9 cellular contexts compared by ENCODE assay signal in genomic region chr11:2298795-2299747, GRCh38. TPM values are rescaled to one million over a fixed set of nuclear protein-coding genes. Genes with fewer than 3 reads are reported as not detected.
DNase-seq lines count a peak whose midpoint lies in the region; TF ChIP-seq lines count a peak whose summit lies in the region.
"Had no signal": no experiment of that assay in that cellular context is flagged by ENCODE, and none has a peak within 500 bp of the region (broad histone marks: within the 10 kb centered on the region; RNA-seq: fewer than 3 reads in every experiment).

No MANE protein-coding gene starts in this region.

- no peak for TF ChIP-seq POLR2A in Peyer's patch (IDR thresholded peaks at IDR 0.05)

- intact Hi-C loops in posterior vena cava (cut with DNase I), result loop anchor here in 1 of 2 donors (5.0 kb wide), 1 partner anchor 102 kb away; no protein-coding TSS in a partner anchor

- H3K27me3 Mint-ChIP-seq in endodermal cell (ENCODE audit: insufficient read depth), result peaks cover 12% of the 10 kb centered on the region

- H3K36me3 Mint-ChIP-seq in endodermal cell (ENCODE audit: low read depth), result no peaks in the 10 kb centered on the region

- TF ChIP-seq CTCF in Peyer's patch (IDR thresholded peaks at IDR 0.05) (peak in 4 of 6 experiments; percentile 18 to 51 (median 46)), endodermal cell (conservative IDR thresholded peaks at IDR 0.05) (peak; percentile 80)

- 61 to 78% methylated on average over 10 to 18 of the region's 18 CpGs for WGBS in endodermal cell (ENCODE audit: insufficient coverage in 1 of 2, insufficient read length in 1 of 2), 2 experiments

- no peak overlapping the region for H3K27ac ChIP-seq in Peyer's patch
- no peak overlapping the region for H3K27ac ChIP-seq in endodermal cell (ENCODE audit: low read depth, low read length)
- H3K27ac ChIP-seq: psoas muscle had no signal

- H3K27ac Mint-ChIP-seq in endodermal cell, result no peak overlapping the region

- DNase-seq in activated effector memory CD4-positive, alpha-beta T cell treated with anti-CD3 and anti-CD28 coated beads, Interleukin-2, amount 50 U/mL, for 16 hours, result peak; percentile 67
- DNase-seq in activated effector memory CD4-positive, alpha-beta T cell treated with Interleukin-2 at 50 U/mL for 16 hours, result no peak
- DNase-seq in Peyer's patch (peak; percentile 17 to 65 (median 54)), endodermal cell (peak; percentile 86), posterior vena cava (ENCODE audit: low spot score) (peak; percentile 66), cortex of kidney (lab: John Stamatoyannopoulos, UW) (no peak), AG08396 (ENCODE audit: low spot score) (no peak), GF-D8 (lab: John Stamatoyannopoulos, UW) (no peak)

- no peaks in the 10 kb centered on the region for H3K9me3 Mint-ChIP-seq in endodermal cell

- H3K9me3 ChIP-seq in Peyer's patch, result no peaks in the 10 kb centered on the region
- no peaks in the 10 kb centered on the region for H3K9me3 ChIP-seq in endodermal cell (ENCODE audit: control insufficient read depth, low read length)
- H3K9me3 ChIP-seq: psoas muscle had no signal

- no peak overlapping the region for H3K4me3 Mint-ChIP-seq in endodermal cell

- H3K27me3 ChIP-seq in Peyer's patch (no peaks in the 10 kb centered on the region), endodermal cell (ENCODE audit: control insufficient read depth, insufficient read depth, low read length, poor library complexity, severe bottlenecking) (no peaks in the 10 kb centered on the region)

- H3K4me3 ChIP-seq in Peyer's patch, result no peak overlapping the region
- H3K4me3 ChIP-seq in endodermal cell (ENCODE audit: low read length), result no peak overlapping the region
- H3K4me3 ChIP-seq: psoas muscle had no signal

- H3K4me1 ChIP-seq in Peyer's patch (peaks cover 0 to 26% (median 6%) of the 10 kb centered on the region in 4 donors), endodermal cell (ENCODE audit: control insufficient read depth, insufficient read depth, low read length) (no peaks in the 10 kb centered on the region)
- H3K4me1 ChIP-seq: psoas muscle had no signal

- no peak overlapping the region for H3K9ac ChIP-seq in endodermal cell (ENCODE audit: extremely low read depth, low read length, poor library complexity, severe bottlenecking)

- H3K36me3 ChIP-seq in Peyer's patch (no peaks in the 10 kb centered on the region), endodermal cell (ENCODE audit: control insufficient read depth, insufficient read depth, low read length) (no peaks in the 10 kb centered on the region)

- no peaks in the 10 kb centered on the region for H3K4me1 Mint-ChIP-seq in endodermal cell

RNA-seq across cellular contexts. Expression of gene C11orf21, which starts 2.6 kb away (rescaled TPM):
- 1 to 10 TPM in 3 of 4 donors, not detected in 1; 1.1 to 9.9 (median 1.3) TPM for total RNA-seq in Peyer's patch
- under 1 TPM in 1 of 2 donors, not detected in 1; 0.20 TPM for total RNA-seq in endodermal cell
- not detected for polyA plus RNA-seq in endodermal cell (2013, experiment 1 of 2)
- not detected for polyA plus RNA-seq in endodermal cell (2013, experiment 2 of 2)
- total RNA-seq in posterior vena cava, result 1 to 10 TPM; 1.3 to 1.8 TPM

RNA-seq across cellular contexts. Expression of gene TSPAN32, which starts 2.7 kb away (rescaled TPM):
- 1 to 10 TPM in 2 of 4 donors, not detected in 2; 1.6 to 1.7 TPM for total RNA-seq in Peyer's patch
- total RNA-seq in endodermal cell, result not detected
- polyA plus RNA-seq in endodermal cell (2013, experiment 1 of 2), result not detected
- polyA plus RNA-seq in endodermal cell (2013, experiment 2 of 2), result 0.70 TPM
- 1 to 10 TPM in 1 of 2 donors, under 1 TPM in 1; 0.76 to 3.6 TPM for total RNA-seq in posterior vena cava

RNA-seq across cellular contexts. Expression of gene ASCL2, which starts 28.7 kb away (rescaled TPM):
- total RNA-seq in Peyer's patch (10 to 100 TPM in 1 of 4 donors, 1 to 10 TPM in 3; 7.5 to 11.9 (median 8.4) TPM), endodermal cell (not detected), posterior vena cava (under 1 TPM; 0.43 to 0.69 TPM)
- 1.2 TPM for polyA plus RNA-seq in endodermal cell (2013, experiment 1 of 2)
- polyA plus RNA-seq in endodermal cell (2013, experiment 2 of 2), result 1.1 TPM
- total RNA-seq: psoas muscle had no signal

Comparison
In these comparisons a context has a peak if more than half of its experiments do, and no peak if none do; other contexts are left out.
1. DNase-seq: peak in activated effector memory CD4-positive, alpha-beta T cell treated with anti-CD3 and anti-CD28 coated beads, Interleukin-2, amount 50 U/mL, for 16 hours (single experiment), Peyer's patch (3 of 3), endodermal cell (single experiment) and posterior vena cava (single experiment); none in activated effector memory CD4-positive, alpha-beta T cell treated with Interleukin-2 at 50 U/mL for 16 hours (single experiment), cortex of kidney (single experiment), AG08396 (single experiment) and GF-D8 (single experiment).
2. RNA of gene ASCL2, which starts 28.7 kb away (total RNA-seq): 7.5 to 11.9 TPM in Peyer's patch; 0.43 to 0.69 TPM in posterior vena cava and not detected in endodermal cell; every median in the first group is over 4 times any median in the second.